ENCODE assay signal across 12 cellular contexts in genomic region chr20:39880890-39881289, GRCh38.
DNase-seq lines count a peak whose midpoint lies in the region; ATAC-seq, FAIRE-seq and TF ChIP-seq lines count a peak whose summit lies in the region.
"Had no signal": no experiment of that assay in that cellular context is flagged by ENCODE, and none has a peak within 500 bp of the region (broad histone marks: within the 10 kb centered on the region; RNA-seq: fewer than 3 reads in every experiment).

No MANE protein-coding gene starts in this region.

- H3K4me3 Mint-ChIP-seq in type B pancreatic cell, result no peak overlapping the region
- H3K4me3 Mint-ChIP-seq: CD4-positive, CD25-positive, alpha-beta regulatory T cell; stimulated activated naive B cell treated with anti-CD40 and anti-IgM and Interleukin-4, amounts not matched to agents 10 μg/mL and 1 μg/mL and 100 μg/mL, for 72 hours had no signal

- H3F3A ChIP-seq in SK-N-SH (replicated peaks; ENCODE audit: insufficient read depth), result no peaks in the 10 kb centered on the region
- no peaks in the 10 kb centered on the region for H3F3A ChIP-seq in MM.1S (ENCODE audit: insufficient read depth, low read length)

- H2AFZ ChIP-seq in SK-N-SH (ENCODE audit: low read depth) (no peak overlapping the region), MM.1S (ENCODE audit: low read length) (no peak overlapping the region)

- H3K9me3 Mint-ChIP-seq in type B pancreatic cell, result no peaks in the 10 kb centered on the region

- H3K4me3 ChIP-seq in SK-N-SH (ENCODE audit: low read depth in 2 of 2, low read length in 1 of 2) (no peak overlapping the region), MM.1S (ENCODE audit: low read length) (no peak overlapping the region), bronchial epithelial cell (ENCODE audit: low read depth, low read length) (no peak overlapping the region), lower lobe of right lung (no peak overlapping the region), dorsolateral prefrontal cortex (no peak overlapping the region), esophagus muscularis mucosa (no peak overlapping the region)
- H3K4me3 ChIP-seq: skin epidermis had no signal

- 60% methylated on average over 4 of the region's 4 CpGs for WGBS in SK-N-SH (ENCODE audit: low lambda C conversion rate)
- WGBS in esophagus muscularis mucosa, result 99% methylated on average over 4 of the region's 4 CpGs

- H3K9me2 ChIP-seq in SK-N-SH, result no peaks in the 10 kb centered on the region
- H3K9me2 ChIP-seq in MM.1S (replicated peaks; ENCODE audit: insufficient read depth, low read length), result no peaks in the 10 kb centered on the region

- TF ChIP-seq RAD21 in SK-N-SH (IDR thresholded peaks at IDR 0.05; ENCODE audit: low read length), result peak; percentile 37

- peak; percentile 8 for DNase-seq in SK-N-SH
- DNase-seq in MM.1S, result peak; percentile 35
- peak; percentile 87 for DNase-seq in bronchial epithelial cell (ENCODE audit: low read depth)
- DNase-seq in type B pancreatic cell (ENCODE audit: extremely low spot score, unreplicated experiment), result no peak
- no peak for DNase-seq in lower lobe of right lung
- no peak for DNase-seq in dorsolateral prefrontal cortex
- no peak for DNase-seq in esophagus muscularis mucosa (ENCODE audit: extremely low spot score)
- DNase-seq: activated naive CD4-positive, alpha-beta T cell; CD4-positive, CD25-positive, alpha-beta regulatory T cell; stimulated activated naive B cell treated with anti-CD40 and anti-IgM and Interleukin-4, amounts not matched to agents 10 μg/mL and 1 μg/mL and 100 μg/mL, for 72 hours had no signal

- H3K36me3 Mint-ChIP-seq in type B pancreatic cell, result no peaks in the 10 kb centered on the region
- H3K36me3 Mint-ChIP-seq: CD4-positive, CD25-positive, alpha-beta regulatory T cell; stimulated activated naive B cell treated with anti-CD40 and anti-IgM and Interleukin-4, amounts not matched to agents 10 μg/mL and 1 μg/mL and 100 μg/mL, for 72 hours had no signal

- no peaks in the 10 kb centered on the region for H4K20me1 ChIP-seq in SK-N-SH (ENCODE audit: insufficient read depth)
- H4K20me1 ChIP-seq in MM.1S (ENCODE audit: insufficient read depth, low read length), result no peaks in the 10 kb centered on the region

- peaks cover 0 to 10% of the 10 kb centered on the region in 2 experiments; a peak in 2 of 4 replicates for H3K4me1 ChIP-seq in SK-N-SH (ENCODE audit: control insufficient read depth in 1 of 2, insufficient read depth in 2 of 2, low read depth in 1 of 2, low read length in 1 of 2)
- no peaks in the 10 kb centered on the region for H3K4me1 ChIP-seq in MM.1S (ENCODE audit: low read length)
- peaks cover under 1% of the 10 kb centered on the region for H3K4me1 ChIP-seq in lower lobe of right lung
- peaks cover 0 to 30% (median 22%) of the 10 kb centered on the region in 4 donors for H3K4me1 ChIP-seq in esophagus muscularis mucosa

- intact Hi-C loops in lower lobe of right lung (cut with DNase I), result no loop called here
- intact Hi-C loops in dorsolateral prefrontal cortex (cut with DNase I), result loop anchor here in 1 of 2 donors (5.0 kb wide), 1 partner anchor 254 kb away; no protein-coding TSS in a partner anchor
- intact Hi-C loops in esophagus muscularis mucosa (cut with DNase I), result no loop called here

- H3K79me2 ChIP-seq in SK-N-SH (ENCODE audit: insufficient read depth), result no peaks in the 10 kb centered on the region
- no peaks in the 10 kb centered on the region for H3K79me2 ChIP-seq in MM.1S (ENCODE audit: low read length)

- no peaks in the 10 kb centered on the region for H3K9me3 ChIP-seq in SK-N-SH
- H3K9me3 ChIP-seq in MM.1S (replicated peaks; ENCODE audit: insufficient read depth, low read length), result no peaks in the 10 kb centered on the region
- no peaks in the 10 kb centered on the region for H3K9me3 ChIP-seq in lower lobe of right lung
- H3K9me3 ChIP-seq in esophagus muscularis mucosa, result peaks cover 0 to 4% (median 0%) of the 10 kb centered on the region in 4 donors

- peaks cover 39% of the 10 kb centered on the region for H3K4me1 Mint-ChIP-seq in type B pancreatic cell (ENCODE audit: unreplicated experiment)
- H3K4me1 Mint-ChIP-seq: CD4-positive, CD25-positive, alpha-beta regulatory T cell; stimulated activated naive B cell treated with anti-CD40 and anti-IgM and Interleukin-4, amounts not matched to agents 10 μg/mL and 1 μg/mL and 100 μg/mL, for 72 hours had no signal

- no peak for TF ChIP-seq POLR2A in esophagus muscularis mucosa (IDR thresholded peaks at IDR 0.05; ENCODE audit: low read depth)

- ATAC-seq in SK-N-SH treated with all-trans-retinoic acid at 6 μM for 48 hours (no peak), lower lobe of right lung (no peak)
- ATAC-seq: stimulated activated naive B cell treated with anti-CD40 and anti-IgM and Interleukin-4, amounts not matched to agents 10 μg/mL and 1 μg/mL and 100 μg/mL, for 72 hours had no signal

- no peak overlapping the region for H3K27ac ChIP-seq in SK-N-SH (ENCODE audit: low read depth in 2 of 2, low read length in 1 of 2)
- H3K27ac ChIP-seq in MM.1S (ENCODE audit: low read length), result no peak overlapping the region
- no peak overlapping the region for H3K27ac ChIP-seq in lower lobe of right lung
- no peak overlapping the region for H3K27ac ChIP-seq in dorsolateral prefrontal cortex
- H3K27ac ChIP-seq in esophagus muscularis mucosa (replicated peaks in 1 of 4), result no peak overlapping the region
- H3K27ac ChIP-seq: skin epidermis had no signal

- H3K27me3 ChIP-seq in SK-N-SH (ENCODE audit: insufficient read depth) (no peaks in the 10 kb centered on the region), MM.1S (replicated peaks; ENCODE audit: insufficient read depth, low read length) (no peaks in the 10 kb centered on the region), bronchial epithelial cell (ENCODE audit: control insufficient read depth, insufficient read depth, low read length) (no peaks in the 10 kb centered on the region), lower lobe of right lung (ENCODE audit: low read depth) (no peaks in the 10 kb centered on the region), dorsolateral prefrontal cortex (peaks cover 0 to 16% (median 0%) of the 10 kb centered on the region in 45 donors), esophagus muscularis mucosa (no peaks in the 10 kb centered on the region)

- H3K27me3 Mint-ChIP-seq in type B pancreatic cell, result no peaks in the 10 kb centered on the region
- H3K27me3 Mint-ChIP-seq: CD4-positive, CD25-positive, alpha-beta regulatory T cell had no signal

- FAIRE-seq in bronchial epithelial cell (lab: Jason Lieb, UNC), result peak; percentile 90

- TF ChIP-seq CTCF in SK-N-SH (IDR thresholded peaks at IDR 0.05) (peak; percentile 39; the same call in 1 of the 2 replicates), MM.1S (IDR thresholded peaks at IDR 0.05; ENCODE audit: low read length) (peak; percentile 36; the same call in 1 of the 2 replicates), bronchial epithelial cell (IDR thresholded peaks at IDR 0.05; ENCODE audit: insufficient read depth, low read length, severe bottlenecking) (peak; percentile 56), type B pancreatic cell (conservative IDR thresholded peaks at IDR 0.05) (peak; percentile 39), lower lobe of right lung (IDR thresholded peaks at IDR 0.05) (no peak), dorsolateral prefrontal cortex (IDR thresholded peaks at IDR 0.05 in 54 of 56, conservative IDR thresholded peaks at IDR 0.05 in 2 of 56; ENCODE audit: low read depth in 1 of 56, partially characterized antibody in 56 of 56) (no peak), esophagus muscularis mucosa (IDR thresholded peaks at IDR 0.05) (no peak)

- H3K36me3 ChIP-seq in SK-N-SH (replicated peaks in 1 of 2; ENCODE audit: control insufficient read depth in 1 of 2, insufficient read depth in 2 of 2, low read length in 1 of 2) (no peaks in the 10 kb centered on the region), MM.1S (replicated peaks; ENCODE audit: insufficient read depth, low read length) (no peaks in the 10 kb centered on the region), bronchial epithelial cell (ENCODE audit: control insufficient read depth, insufficient read depth, low read length) (no peaks in the 10 kb centered on the region), lower lobe of right lung (no peaks in the 10 kb centered on the region), esophagus muscularis mucosa (no peaks in the 10 kb centered on the region)

- TF ChIP-seq EP300 in SK-N-SH (IDR thresholded peaks at IDR 0.05; ENCODE audit: borderline replicate concordance in 1 of 2, low read depth in 1 of 2, low read length in 1 of 2) (no peak), esophagus muscularis mucosa (IDR thresholded peaks at IDR 0.05) (no peak)

- H3K27ac Mint-ChIP-seq in type B pancreatic cell, result no peak overlapping the region
- H3K27ac Mint-ChIP-seq: CD4-positive, CD25-positive, alpha-beta regulatory T cell; stimulated activated naive B cell treated with anti-CD40 and anti-IgM and Interleukin-4, amounts not matched to agents 10 μg/mL and 1 μg/mL and 100 μg/mL, for 72 hours had no signal

- H3K4me2 ChIP-seq in SK-N-SH, result no peak overlapping the region; the same call in 1 of the 2 replicates
- H3K4me2 ChIP-seq in MM.1S (ENCODE audit: low read depth, low read length), result no peak overlapping the region

- POLR2A ChIA-PET in SK-N-SH (lab: Yijun Ruan, JAX), result no interaction called here

- H3K9ac ChIP-seq in SK-N-SH (no peak overlapping the region), MM.1S (ENCODE audit: low read length) (no peak overlapping the region)

- CTCF ChIA-PET in SK-N-SH (lab: Yijun Ruan, JAX), result interaction anchor here (1.2 to 1.6 kb wide), 2 partner anchors 611 to 769 kb away, joined by 3 to 6 read pairs; no protein-coding TSS in a partner anchor

TF ChIP-seq in SK-N-SH, 30 proteins besides CTCF, POLR2A, EP300 and RAD21:
- TF ChIP-seq SMC3 (IDR thresholded peaks at IDR 0.05; ENCODE audit: low read depth, low read length) (peak; percentile 17; the same call in 1 of the 2 replicates), FOXJ3 (CRISPR knock-in tag; IDR thresholded peaks at IDR 0.05) (no peak)

TF ChIP-seq in SK-N-SH treated with all-trans-retinoic acid at 6 μM for 48 hours, 23 proteins besides CTCF, POLR2A, EP300 and RAD21 (continues in another document):
- TF ChIP-seq TOX (CRISPR knock-in tag; IDR thresholded peaks at IDR 0.05; ENCODE audit: borderline replicate concordance) (no peak), SNAI2 (CRISPR knock-in tag; IDR thresholded peaks at IDR 0.05) (no peak), ESRRG (CRISPR knock-in tag; IDR thresholded peaks at IDR 0.05) (no peak), GLIS3 (CRISPR knock-in tag; IDR thresholded peaks at IDR 0.05) (no peak)

Comparison
In these comparisons a context has a peak if more than half of its experiments do, and no peak if none do; other contexts are left out.
1. DNase-seq: peak in SK-N-SH (single experiment), MM.1S (single experiment) and bronchial epithelial cell (single experiment); none in type B pancreatic cell (single experiment), lower lobe of right lung (single experiment), dorsolateral prefrontal cortex (0 of 10) and esophagus muscularis mucosa (single experiment).
2. CTCF ChIP-seq: peak in SK-N-SH (single experiment), MM.1S (single experiment), bronchial epithelial cell (single experiment) and type B pancreatic cell (single experiment); none in lower lobe of right lung (single experiment), dorsolateral prefrontal cortex (0 of 56) and esophagus muscularis mucosa (0 of 3).